In genomic region chr5:181194489-181195248, GRCh38 we compare ENCODE assay signal across 27 cellular contexts. TPM values are rescaled to one million over a fixed set of nuclear protein-coding genes. Genes with fewer than 3 reads are reported as not detected.
"Had no signal": no experiment of that assay in that cellular context is flagged by ENCODE, and none has a peak within 500 bp of the region (broad histone marks: within the 10 kb centered on the region; RNA-seq: fewer than 3 reads in every experiment).

No MANE protein-coding gene starts in this region.

- H3K4me3 Mint-ChIP-seq: activated CD4-positive, alpha-beta T cell treated with anti-CD3 and anti-CD28 coated beads, Interleukin-2, amount 10 ng/mL, durations not matched to agents 24 days and 14 days; activated naive CD8-positive, alpha-beta T cell; activated T-cell treated with anti-CD3 and anti-CD28 coated beads, Interleukin-2, amount 50 U/mL, for 72 hours; central memory CD8-positive, alpha-beta T cell; stimulated activated effector memory CD8-positive, alpha-beta T cell treated with anti-CD3 and anti-CD28 coated beads, Interleukin-12 subunit alpha, Interleukin-12 subunit beta, amount 100 ng/mL, for 72 hours had no signal

- H3K27me3 ChIP-seq: esophagus squamous epithelium had no signal

- H3K27me3 Mint-ChIP-seq: activated naive CD8-positive, alpha-beta T cell had no signal

- H3K27ac ChIP-seq: coronary artery, esophagus squamous epithelium, lower lobe of right lung, thoracic aorta had no signal

- H3K36me3 Mint-ChIP-seq: activated naive CD8-positive, alpha-beta T cell; brain had no signal

- DNase-seq: activated CD4-positive, alpha-beta T cell treated with anti-CD3 and anti-CD28 coated beads, Interleukin-2, amount 10 ng/mL, durations not matched to agents 24 days and 14 days; activated CD4-positive, CD25-positive, alpha-beta regulatory T cell; activated CD8-positive, alpha-beta memory T cell treated with anti-CD3 and anti-CD28 coated beads, Interleukin-2, amount 50 U/mL, for 48 hours; activated gamma-delta T cell; activated T-cell treated with anti-CD3 and anti-CD28 coated beads, Interleukin-2, amount 50 U/mL, for 72 hours; amniotic stem cell; effector CD4-positive, alpha-beta T cell; esophagus squamous epithelium; kidney glomerular epithelial cell; lower lobe of right lung; midbrain; stimulated activated CD4-positive, alpha-beta T cell treated with anti-CD3 and anti-CD28 coated beads, Interleukin-2, amount 100 ng/mL, for 24 hours; T-helper 2 cell had no signal

- H3K36me3 ChIP-seq: lower lobe of right lung, thoracic aorta had no signal

- H3K9me3 Mint-ChIP-seq: activated CD4-positive, alpha-beta T cell treated with anti-CD3 and anti-CD28 coated beads, Interleukin-2, amount 10 ng/mL, durations not matched to agents 24 days and 14 days; activated T-cell treated with anti-CD3 and anti-CD28 coated beads, Interleukin-2, amount 50 U/mL, for 72 hours; stimulated activated effector memory CD8-positive, alpha-beta T cell treated with anti-CD3 and anti-CD28 coated beads, Interleukin-12 subunit alpha, Interleukin-12 subunit beta, amount 100 ng/mL, for 72 hours had no signal

- ATAC-seq: activated T-cell treated with anti-CD3 and anti-CD28 coated beads, Interleukin-2, amount 50 U/mL, for 72 hours; lower lobe of right lung; sciatic nerve; stimulated activated effector memory CD8-positive, alpha-beta T cell treated with anti-CD3 and anti-CD28 coated beads, Interleukin-12 subunit alpha, Interleukin-12 subunit beta, amount 100 ng/mL, for 72 hours had no signal

- H3K9me3 ChIP-seq: esophagus squamous epithelium, lower lobe of right lung, thoracic aorta had no signal

- H3K27ac Mint-ChIP-seq: activated CD4-positive, alpha-beta T cell treated with anti-CD3 and anti-CD28 coated beads, Interleukin-2, amount 10 ng/mL, durations not matched to agents 24 days and 14 days; activated naive CD8-positive, alpha-beta T cell; activated T-cell treated with anti-CD3 and anti-CD28 coated beads, Interleukin-2, amount 50 U/mL, for 72 hours; stimulated activated effector memory CD8-positive, alpha-beta T cell treated with anti-CD3 and anti-CD28 coated beads, Interleukin-12 subunit alpha, Interleukin-12 subunit beta, amount 100 ng/mL, for 72 hours had no signal

- H3K4me3 ChIP-seq: coronary artery, esophagus squamous epithelium, lower lobe of right lung, thoracic aorta had no signal

RNA-seq across cellular contexts. Expression of gene OR2V2, which starts 47.3 kb away (rescaled TPM):
- total RNA-seq: activated CD4-positive, alpha-beta T cell treated with anti-CD3 and anti-CD28 coated beads, Interleukin-2, amount 10 ng/mL, durations not matched to agents 24 days and 14 days; activated T-cell treated with anti-CD3 and anti-CD28 coated beads, Interleukin-2, amount 50 U/mL, for 72 hours; endothelial cell of umbilical vein; esophagus squamous epithelium; fibroblast of villous mesenchyme; lower lobe of right lung; myocyte; osteocyte; pulmonary artery endothelial cell; sciatic nerve; thoracic aorta; ureter had no signal
- polyA plus RNA-seq: endothelial cell of umbilical vein, neural cell had no signal
